In the genomic region with DNA sequence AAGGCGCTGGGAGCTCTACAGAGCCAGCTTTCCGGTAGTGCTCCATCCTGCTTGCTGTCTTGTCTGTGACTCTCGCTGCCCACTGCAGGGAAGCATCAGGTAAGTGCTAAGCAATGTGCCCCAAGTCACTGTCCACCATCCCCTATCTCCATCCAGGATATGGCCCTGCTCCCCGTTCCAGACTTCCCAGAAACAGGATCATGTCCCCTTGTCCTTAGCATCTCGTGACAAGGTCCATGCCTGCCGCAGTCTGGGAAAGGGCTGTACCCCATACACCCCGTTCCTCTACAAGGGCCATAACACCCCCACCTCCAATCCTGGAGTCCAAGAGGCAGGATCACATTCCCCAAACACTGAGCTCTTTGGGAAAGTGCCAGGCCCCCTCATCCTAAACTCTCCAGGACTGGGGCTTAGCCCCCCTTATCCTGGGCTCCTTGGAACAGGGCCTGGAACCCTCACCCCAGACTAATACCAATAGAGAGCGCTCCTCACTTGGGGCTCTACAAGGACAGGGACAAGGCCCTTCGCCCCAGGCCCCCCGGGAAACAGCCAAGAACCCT, we compare ENCODE assay signal across 6 cellular contexts. TPM values are rescaled to one million over a fixed set of nuclear protein-coding genes. Genes with fewer than 3 reads are reported as not detected.
DNase-seq lines count a peak whose midpoint lies in the region; ATAC-seq lines count a peak whose summit lies in the region.

No MANE protein-coding gene starts in this region.

- H3K9me3 ChIP-seq in SK-N-MC (ENCODE audit: low read depth, low read length) (no peaks in the 10 kb centered on the region), iPS-15b (ENCODE audit: control insufficient read depth, insufficient read depth, low read length) (no peaks in the 10 kb centered on the region)

- H3K9ac ChIP-seq in SK-N-MC (ENCODE audit: insufficient read length) (peak overlapping the region; percentile 94), iPS-15b (ENCODE audit: low read depth, low read length) (peak overlapping the region; percentile 89)

- no peaks in the 10 kb centered on the region for H3K36me3 ChIP-seq in SK-N-MC (ENCODE audit: insufficient read depth, low read length)
- H3K36me3 ChIP-seq in iPS-15b (ENCODE audit: control insufficient read depth, insufficient read depth, low read length), result no peaks in the 10 kb centered on the region

- ATAC-seq in GM18502 (IDR thresholded peaks at IDR 0.05; ENCODE audit: poor library complexity, unreplicated experiment), result peak; percentile 4
- no peak for ATAC-seq in HG02981 (IDR thresholded peaks at IDR 0.05; ENCODE audit: unreplicated experiment)

- H3K27me3 ChIP-seq in iPS-15b (ENCODE audit: control insufficient read depth, insufficient read depth, low read length), result peaks cover 4% of the 10 kb centered on the region

- peaks cover 2% of the 10 kb centered on the region for H3K4me1 ChIP-seq in iPS-15b (ENCODE audit: control insufficient read depth, insufficient read depth, low read length)

- H3K4me3 ChIP-seq in SK-N-MC (peak overlapping the region; percentile 87), iPS-15b (ENCODE audit: low read depth, low read length) (peak overlapping the region; percentile 91)

- H3K27ac ChIP-seq in SK-N-MC, result peak overlapping the region; percentile 59

- DNase-seq in SK-N-MC (ENCODE audit: low read depth, low spot score), result no peak
- no peak for DNase-seq in NCI-H524 treated with DMSO at 0.1 percent for 48 hours (lab: John Stamatoyannopoulos, UW)
- no peak for DNase-seq in H4 (ENCODE audit: low spot score)

RNA-seq across cellular contexts. Expression of a gene that starts 0.6 kb away (rescaled TPM):
- total RNA-seq in H4 (2014; rRNA removed; shearing (Covaris generic)), result 52.8 and 59.3 TPM in 2 replicates

RNA-seq across cellular contexts. Expression of a gene that starts 9.0 kb away (rescaled TPM):
- 153 and 168 TPM in 2 replicates for total RNA-seq in H4 (2014; rRNA removed; shearing (Covaris generic))

RNA-seq across cellular contexts. Expression of a gene that starts 17.5 kb away (rescaled TPM):
- 0.21 TPM in 1 of 2 replicates, not detected in the other for total RNA-seq in H4 (2014; rRNA removed; shearing (Covaris generic))

RNA-seq across cellular contexts. Expression of a gene that starts 21.8 kb away (rescaled TPM):
- total RNA-seq in H4 (2014; rRNA removed; shearing (Covaris generic)), result 0.15 and 0.55 TPM in 2 replicates

RNA-seq across cellular contexts. Expression of a gene that starts 26.3 kb away (rescaled TPM):
- 80.2 and 127 TPM in 2 replicates for total RNA-seq in H4 (2014; rRNA removed; shearing (Covaris generic))
